1 cellular context compared by ENCODE assay signal in genomic region chr2:19347619-19348562, GRCh38.
TF ChIP-seq lines count a peak whose summit lies in the region.

No MANE protein-coding gene starts in this region.

TF ChIP-seq in GM12878, 131 proteins besides CTCF, POLR2A, EP300 and RAD21 (continued from another document and continues in another):
- TF ChIP-seq RELB (IDR thresholded peaks at IDR 0.05; ENCODE audit: low read depth) = 0 out of 2 replicates have a peak, but pooled peaks have one; percentile 27
- peak; percentile 75; the same call in 1 of the 2 replicates for TF ChIP-seq BRCA1 (IDR thresholded peaks at IDR 0.05; ENCODE audit: low read depth, low read length)
- TF ChIP-seq YY1 (IDR thresholded peaks at IDR 0.05; ENCODE audit: low read depth, low read length) = peak; percentile 80
- TF ChIP-seq SIN3A (IDR thresholded peaks at IDR 0.05; ENCODE audit: low read depth, low read length) = peak; percentile 80; the same call in 1 of the 2 replicates
- TF ChIP-seq CUX1 (IDR thresholded peaks at IDR 0.05; ENCODE audit: insufficient replicate concordance, low read depth, low read length) = peak; percentile 23
- TF ChIP-seq TARDBP (IDR thresholded peaks at IDR 0.05; ENCODE audit: borderline replicate concordance) = 0 out of 2 replicates have a peak, but pooled peaks have one; percentile 18
- TF ChIP-seq CREM (IDR thresholded peaks at IDR 0.05; ENCODE audit: low read depth) = peak; percentile 99
- TF ChIP-seq ZBTB33 (IDR thresholded peaks at IDR 0.05) = peak; percentile 73; the same call in 1 of the 2 replicates
- TF ChIP-seq BHLHE40 (IDR thresholded peaks at IDR 0.05; ENCODE audit: borderline replicate concordance in 1 of 2, low read depth in 2 of 2, low read length in 1 of 2) = peak; percentile 35 to 64; a peak in 3 of 4 replicates
- peak; percentile 100 for TF ChIP-seq CREB1 (IDR thresholded peaks at IDR 0.05; ENCODE audit: low read depth)
- no peak for TF ChIP-seq TCF3 (IDR thresholded peaks at IDR 0.05; ENCODE audit: borderline replicate concordance, insufficient read depth, low read depth, low read length)
- peak; percentile 80 for TF ChIP-seq JUND (IDR thresholded peaks at IDR 0.05; ENCODE audit: low read depth, low read length)
- TF ChIP-seq E2F8 (IDR thresholded peaks at IDR 0.05; ENCODE audit: low read depth, partially characterized antibody) = peak; percentile 74
- TF ChIP-seq POLR2AphosphoS5 (IDR thresholded peaks at IDR 0.05; ENCODE audit: low read length) = peak; percentile 95
- TF ChIP-seq NRF1 (conservative IDR thresholded peaks at IDR 0.05; ENCODE audit: low read depth, low read length) = peak; percentile 94
- 0 out of 2 replicates have a peak, but pooled peaks have one; percentile 46 for TF ChIP-seq RB1 (IDR thresholded peaks at IDR 0.05; ENCODE audit: borderline replicate concordance)
- TF ChIP-seq IRF4 (IDR thresholded peaks at IDR 0.05; ENCODE audit: low read depth, low read length) = peak; percentile 52; the same call in 1 of the 2 replicates
- TF ChIP-seq POU2F2 (IDR thresholded peaks at IDR 0.05; ENCODE audit: borderline replicate concordance, low read depth, low read length) = peak; percentile 47; the same call in 1 of the 3 replicates
- TF ChIP-seq USF1 (IDR thresholded peaks at IDR 0.05; ENCODE audit: borderline replicate concordance, extremely low read length, insufficient read depth, low read depth, low read length) = no peak
- TF ChIP-seq EZH2 (IDR thresholded peaks at IDR 0.05; ENCODE audit: borderline replicate concordance, control insufficient read depth, low read depth, low read length) = no peak
- TF ChIP-seq MAX (IDR thresholded peaks at IDR 0.05; ENCODE audit: low read depth, low read length) = peak; percentile 34; the same call in 1 of the 2 replicates
- peak; percentile 51; the same call in 1 of the 2 replicates for TF ChIP-seq ELK1 (IDR thresholded peaks at IDR 0.05; ENCODE audit: low read depth, low read length)
- TF ChIP-seq MEF2B (IDR thresholded peaks at IDR 0.05; ENCODE audit: partially characterized antibody, poor library complexity, severe bottlenecking) = no peak
- TF ChIP-seq ATF2 (IDR thresholded peaks at IDR 0.05; ENCODE audit: low read length) = peak; percentile 93
- TF ChIP-seq TAF1 (IDR thresholded peaks at IDR 0.05; ENCODE audit: borderline replicate concordance, low read depth, low read length) = peak; percentile 68; the same call in 1 of the 2 replicates
- TF ChIP-seq NFIC (IDR thresholded peaks at IDR 0.05; ENCODE audit: low read depth, low read length) = no peak
- 0 out of 2 replicates have a peak, but pooled peaks have one; percentile 36 for TF ChIP-seq SREBF2 (IDR thresholded peaks at IDR 0.05; ENCODE audit: low read length)
- peak; percentile 94 for TF ChIP-seq KLF5 (IDR thresholded peaks at IDR 0.05; ENCODE audit: partially characterized antibody)
- TF ChIP-seq HDAC2 (IDR thresholded peaks at IDR 0.05) = no peak
- TF ChIP-seq IKZF1 (conservative IDR thresholded peaks at IDR 0.05) = peak; percentile 69
- TF ChIP-seq CEBPB (IDR thresholded peaks at IDR 0.05; ENCODE audit: borderline replicate concordance in 1 of 2, low read depth in 2 of 2, low read length in 2 of 2) = no peak
- no peak for TF ChIP-seq SRF (IDR thresholded peaks at IDR 0.05; ENCODE audit: low read depth in 2 of 2, low read length in 2 of 2)
- TF ChIP-seq SIX5 (IDR thresholded peaks at IDR 0.05; ENCODE audit: low read depth, low read length, severe bottlenecking) = no peak
- TF ChIP-seq MTA2 (IDR thresholded peaks at IDR 0.05; ENCODE audit: low read depth) = no peak
- TF ChIP-seq GATAD2B (conservative IDR thresholded peaks at IDR 0.05; ENCODE audit: low read depth) = peak; percentile 81
- TF ChIP-seq EED (IDR thresholded peaks at IDR 0.05; ENCODE audit: low read depth) = 0 out of 2 replicates have a peak, but pooled peaks have one; percentile 20
- peak; percentile 42; the same call in 1 of the 2 replicates for TF ChIP-seq HCFC1 (IDR thresholded peaks at IDR 0.05; ENCODE audit: low read length)
- TF ChIP-seq ZNF592 (IDR thresholded peaks at IDR 0.05) = no peak
- TF ChIP-seq CHD4 (IDR thresholded peaks at IDR 0.05) = no peak
- TF ChIP-seq TCF12 (IDR thresholded peaks at IDR 0.05; ENCODE audit: low read depth, low read length) = no peak
- TF ChIP-seq KDM1A (IDR thresholded peaks at IDR 0.05; ENCODE audit: borderline replicate concordance) = no peak
